ENCODE assay signal across 11 cellular contexts in the genomic region with DNA sequence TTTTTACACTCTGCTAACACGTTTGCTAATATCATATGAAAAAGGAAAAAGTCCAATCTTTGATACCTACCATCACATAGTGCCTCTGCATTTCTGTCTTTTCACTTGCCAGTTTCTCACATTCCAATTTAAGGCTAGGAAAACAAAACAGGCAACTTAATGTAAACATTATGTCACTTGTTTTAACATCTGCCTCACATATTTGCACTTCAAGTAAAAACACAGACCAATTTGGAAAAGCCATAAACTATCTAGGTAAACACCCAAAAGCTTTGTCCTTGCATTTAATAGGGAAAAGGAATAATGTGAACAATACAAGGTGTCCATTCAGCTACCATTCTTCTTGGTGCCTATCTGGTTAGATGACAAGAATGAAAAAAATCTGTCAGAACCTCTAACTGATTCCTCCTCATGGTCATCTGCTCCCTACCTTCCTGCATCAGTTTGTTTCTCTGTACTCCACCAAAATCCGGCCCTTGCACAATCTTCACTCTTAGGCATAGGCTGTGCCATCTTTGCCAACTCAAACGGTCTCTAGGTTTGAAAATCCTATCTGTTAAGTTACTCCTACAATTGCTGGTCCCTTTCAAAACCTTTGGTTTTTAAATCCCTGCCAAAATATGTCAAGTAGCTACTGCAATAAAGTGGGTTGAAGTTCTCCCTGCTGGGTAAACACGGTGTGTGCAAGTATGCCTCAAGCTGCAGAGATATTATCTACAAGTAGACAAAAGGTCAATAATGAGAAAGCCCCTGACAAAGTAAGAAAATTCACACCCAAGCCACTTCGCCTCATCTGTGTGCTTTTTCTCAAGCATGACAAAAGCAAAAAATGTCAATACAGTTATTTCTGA. TPM values are rescaled to one million over a fixed set of nuclear protein-coding genes. Genes with fewer than 3 reads are reported as not detected.
A peak's percentile ranks its signal among the peaks of the same experiment; 100 is the strongest.
DNase-seq lines count a peak whose midpoint lies in the region; ATAC-seq and TF ChIP-seq lines count a peak whose summit lies in the region.
"Had no signal": no experiment of that assay in that cellular context is flagged by ENCODE, and none has a peak within 500 bp of the region (broad histone marks: within the 10 kb centered on the region; RNA-seq: fewer than 3 reads in every experiment).

No MANE protein-coding gene starts in this region.

- H4K5ac ChIP-seq in IMR-90 (ENCODE audit: low read depth, low read length): peak overlapping the region; percentile 9; the same call in 1 of the 2 replicates

- H3K9ac ChIP-seq in IMR-90 (ENCODE audit: low read depth, low read length) (0 out of 2 replicates have a peak overlapping the region, but pooled peaks have one; percentile 76), muscle layer of colon (ENCODE audit: low read length) (peak overlapping the region; percentile 18)

- H3K27me3 Mint-ChIP-seq in activated CD8-positive, alpha-beta T cell treated with anti-CD3 and anti-CD28 coated beads for 36 hours: peaks cover 20% of the 10 kb centered on the region

- peaks cover 31% of the 10 kb centered on the region; the same call in 1 of the 2 replicates for H4K20me1 ChIP-seq in IMR-90 (ENCODE audit: insufficient read depth, low read length)

- peak overlapping the region; percentile 44 for H3K23ac ChIP-seq in IMR-90 (ENCODE audit: low read depth, low read length)

- TF ChIP-seq POLR2A in IMR-90 (IDR thresholded peaks at IDR 0.05; ENCODE audit: low read depth, low read length): no peak

- H3K4ac ChIP-seq in IMR-90 (ENCODE audit: low read depth, low read length): 0 out of 2 replicates have a peak overlapping the region, but pooled peaks have one; percentile 24

- peaks cover 28 to 44% of the 10 kb centered on the region in 2 experiments for H3K79me1 ChIP-seq in IMR-90 (ENCODE audit: low read depth in 1 of 2, low read length in 2 of 2)

- H3K4me2 ChIP-seq in IMR-90 (ENCODE audit: low read depth, low read length): peak overlapping the region; percentile 89

- in situ Hi-C loops in IMR-90 (cut with MboI; ENCODE audit: low sequenced_read_pairs): loop anchor here (10.0 kb wide), 1 partner anchor 191 kb away; no protein-coding TSS in a partner anchor

- H2AK5ac ChIP-seq in IMR-90 (ENCODE audit: low read depth, low read length): no peak overlapping the region

- intact Hi-C loops in IMR-90 (cut with micrococcal nuclease): loop anchor here (1.0 to 10.0 kb wide), 14 partner anchors 74 to 1509 kb away; no protein-coding TSS in a partner anchor
- intact Hi-C loops in activated CD8-positive, alpha-beta T cell treated with anti-CD3 and anti-CD28 coated beads for 36 hours (cut with micrococcal nuclease): no loop called here

- H3K36me3 ChIP-seq in IMR-90 (ENCODE audit: control insufficient read depth, insufficient read depth, low read length) (peaks cover 16% of the 10 kb centered on the region), muscle layer of colon (ENCODE audit: insufficient read depth, low read length) (peaks cover 26% of the 10 kb centered on the region)

- ATAC-seq in IMR-90 (ENCODE audit: low read depth) (no peak), HG02852 (IDR thresholded peaks at IDR 0.05; ENCODE audit: unreplicated experiment) (no peak)
- no peak for ATAC-seq in activated CD8-positive, alpha-beta T cell treated with anti-CD3 and anti-CD28 coated beads for 36 hours

- H3K9me3 Mint-ChIP-seq in activated CD8-positive, alpha-beta T cell treated with anti-CD3 and anti-CD28 coated beads for 36 hours: no peaks in the 10 kb centered on the region
- H3K9me3 Mint-ChIP-seq: dendritic cell treated with granulocyte-macrophage colony-stimulating factor and Interleukin-4, amounts not matched to agents 40 ng/mL and 50 ng/mL, for 4 days had no signal

- BruUV-seq in IMR-90 (replicated peaks; lab: Mats Ljungman, UMichigan): no TSS peak

- 60% methylated on average over 1 of the region's 5 CpGs; no CpG with 5 or more reads in 1 of the 2 experiments for WGBS in IMR-90 (ENCODE audit: extremely low coverage in 2 of 2, insufficient read length in 1 of 2), 2 experiments

- no peak overlapping the region for H2AK9ac ChIP-seq in IMR-90 (replicated peaks; ENCODE audit: low read depth, low read length, poor library complexity)

- H3K36me3 Mint-ChIP-seq in activated CD8-positive, alpha-beta T cell treated with anti-CD3 and anti-CD28 coated beads for 36 hours (ENCODE audit: low read depth): no peaks in the 10 kb centered on the region

- dilution Hi-C loops in IMR-90 (cut with HindIII; ENCODE audit: low sequenced_read_pairs, unreplicated experiment): no loop called here

- H2BK20ac ChIP-seq in IMR-90 (ENCODE audit: low read depth, low read length): 0 out of 2 replicates have a peak overlapping the region, but pooled peaks have one; percentile 11

- no peak overlapping the region for H2BK15ac ChIP-seq in IMR-90 (ENCODE audit: low read depth, low read length)

- peak; percentile 49 for TF ChIP-seq RAD21 in IMR-90 (IDR thresholded peaks at IDR 0.05; ENCODE audit: low read length)

- H3K4me3 ChIP-seq in IMR-90 (ENCODE audit: insufficient read depth, low read depth, low read length) (peak overlapping the region; percentile 98; the same call in 1 of the 2 replicates), choroid plexus epithelial cell (ENCODE audit: low read depth, low read length) (peak overlapping the region; percentile 75), muscle layer of colon (ENCODE audit: low read depth in 1 of 2, low read length in 2 of 2) (peak overlapping the region in 1 of 2 donors; percentile 63)

- peak overlapping the region; percentile 13; the same call in 1 of the 2 replicates for H3K18ac ChIP-seq in IMR-90 (ENCODE audit: low read depth, low read length)

- no peak overlapping the region for H3K27ac ChIP-seq in IMR-90 (ENCODE audit: insufficient read depth, low read length)
- peak overlapping the region; percentile 96 for H3K27ac ChIP-seq in muscle layer of colon (ENCODE audit: low read depth, low read length)
- H3K27ac ChIP-seq: HL-60 had no signal

- no peak overlapping the region for H3K27ac Mint-ChIP-seq in activated CD8-positive, alpha-beta T cell treated with anti-CD3 and anti-CD28 coated beads for 36 hours

- no peak overlapping the region for H4K91ac ChIP-seq in IMR-90 (ENCODE audit: insufficient read depth, low read depth, low read length)

- no peak overlapping the region for H3K4me3 Mint-ChIP-seq in activated CD8-positive, alpha-beta T cell treated with anti-CD3 and anti-CD28 coated beads for 36 hours

- H2BK120ac ChIP-seq in IMR-90 (ENCODE audit: low read depth, low read length): no peak overlapping the region

- H2AFZ ChIP-seq in IMR-90 (replicated peaks; ENCODE audit: low read length, poor library complexity): no peak overlapping the region

- H2BK5ac ChIP-seq in IMR-90 (ENCODE audit: low read depth, low read length, poor library complexity, severe bottlenecking): no peak overlapping the region

- H4K8ac ChIP-seq in IMR-90 (ENCODE audit: low read depth in 2 of 2, low read length in 2 of 2): no peak overlapping the region

- peak overlapping the region; percentile 27; the same call in 1 of the 2 replicates for H3K14ac ChIP-seq in IMR-90 (replicated peaks; ENCODE audit: low read depth, low read length)

- peaks cover 3% of the 10 kb centered on the region; the same call in 1 of the 2 replicates for H3K9me1 ChIP-seq in IMR-90 (ENCODE audit: insufficient read depth, low read length)

- CTCF ChIA-PET in IMR-90 (lab: Yijun Ruan, JAX): interaction anchor here (0.6 to 1.6 kb wide), 3 partner anchors 69 to 213 kb away, joined by 4 to 11 read pairs (median 5); no protein-coding TSS in a partner anchor
- CTCF ChIA-PET in activated CD8-positive, alpha-beta T cell treated with anti-CD3 and anti-CD28 coated beads for 36 hours (lab: Charles Lee): interaction anchor here (0.8 to 1.3 kb wide), 5 partner anchors 8 to 87 kb away, joined by 3 to 6 read pairs (median 4); no protein-coding TSS in a partner anchor

- no peaks in the 10 kb centered on the region for H3K27me3 ChIP-seq in IMR-90 (ENCODE audit: control insufficient read depth, insufficient read depth, low read length)
- no peaks in the 10 kb centered on the region for H3K27me3 ChIP-seq in muscle layer of colon (ENCODE audit: control insufficient read depth in 1 of 2, insufficient read depth in 2 of 2, low read length in 2 of 2)

- no peak overlapping the region for H3K56ac ChIP-seq in IMR-90 (ENCODE audit: extremely low read depth, insufficient read depth, low read length)

- H3K4me1 ChIP-seq in IMR-90 (ENCODE audit: control insufficient read depth, insufficient read depth, low read length) (peaks cover 9% of the 10 kb centered on the region), muscle layer of colon (ENCODE audit: insufficient read depth, low read length) (peaks cover 43% of the 10 kb centered on the region)

- H3K9me3 ChIP-seq in IMR-90 (ENCODE audit: control insufficient read depth, insufficient read depth, low read length): no peaks in the 10 kb centered on the region
- H3K9me3 ChIP-seq in muscle layer of colon (ENCODE audit: low read length): no peaks in the 10 kb centered on the region

- POLR2A ChIA-PET in IMR-90 (lab: Charles Lee; ENCODE audit: unreplicated experiment): interaction anchor here (0.6 kb wide), 1 partner anchor 78 kb away, joined by 3 read pairs; no protein-coding TSS in a partner anchor
- POLR2A ChIA-PET in activated CD8-positive, alpha-beta T cell treated with anti-CD3 and anti-CD28 coated beads for 36 hours (lab: Charles Lee): no interaction called here

- TF ChIP-seq CTCF in AG09319 (IDR thresholded peaks at IDR 0.05; ENCODE audit: low read depth, low read length) (peak; percentile 34), IMR-90 (conservative IDR thresholded peaks at IDR 0.05; ENCODE audit: low read depth, low read length) (peak; percentile 37), choroid plexus epithelial cell (conservative IDR thresholded peaks at IDR 0.05; ENCODE audit: low read depth, low read length) (peak; percentile 54)
- no peak for TF ChIP-seq CTCF in activated CD8-positive, alpha-beta T cell treated with anti-CD3 and anti-CD28 coated beads for 36 hours (IDR thresholded peaks at IDR 0.05)

- H3K4me1 Mint-ChIP-seq in activated CD8-positive, alpha-beta T cell treated with anti-CD3 and anti-CD28 coated beads for 36 hours (ENCODE audit: low read depth): peaks cover 17% of the 10 kb centered on the region

- DNase-seq in AG09319 (ENCODE audit: extremely low read depth, low read depth): no peak
- DNase-seq in IMR-90: peak; percentile 55
- DNase-seq in choroid plexus epithelial cell (ENCODE audit: low read depth): peak; percentile 84
- DNase-seq in activated CD8-positive, alpha-beta T cell treated with anti-CD3 and anti-CD28 coated beads for 36 hours: no peak
- no peak for DNase-seq in UCSD-AML1 (lab: John Stamatoyannopoulos, UW; ENCODE audit: unreplicated experiment)
- no peak for DNase-seq in GOT3 (lab: John Stamatoyannopoulos, UW)
- DNase-seq: T-helper 2 cell had no signal

TF ChIP-seq in IMR-90, 13 proteins besides CTCF, POLR2A, EP300 and RAD21 (continues in another document):
- peak; percentile 63 for TF ChIP-seq CEBPB (IDR thresholded peaks at IDR 0.05; ENCODE audit: low read depth, low read length)
- TF ChIP-seq SMC3 (IDR thresholded peaks at IDR 0.05; ENCODE audit: low read depth, low read length): peak; percentile 26

RNA-seq across cellular contexts. Expression of gene TLE1, which starts 3.4 kb away (rescaled TPM):
- 36.0 and 40.3 TPM in 2 replicates for total RNA-seq in IMR-90 (2012; rRNA removed)
- 51.0 and 52.9 TPM in 2 replicates for polyA plus RNA-seq in IMR-90 (2012; rRNA removed)
- 34.1 and 43.9 TPM in 2 replicates for polyA plus RNA-seq in IMR-90 (2012; cell fraction: cytosol; rRNA removed)
- polyA plus RNA-seq in IMR-90 (2012; cell fraction: nucleus; rRNA removed; ENCODE audit: low replicate concordance): 54.1 and 57.3 TPM in 2 replicates
- under 1 TPM; 0.20 to 0.29 TPM for total RNA-seq in activated CD8-positive, alpha-beta T cell treated with anti-CD3 and anti-CD28 coated beads for 36 hours

Comparison
In these comparisons a context has a peak if more than half of its experiments do, and no peak if none do; other contexts are left out.
1. DNase-seq: peak in IMR-90 (single experiment) and choroid plexus epithelial cell (single experiment); none in AG09319 (single experiment), activated CD8-positive, alpha-beta T cell treated with anti-CD3 and anti-CD28 coated beads for 36 hours (single experiment), UCSD-AML1 (single experiment) and GOT3 (single experiment).
2. RNA of gene TLE1, which starts 3.4 kb away (total RNA-seq): 36.0 to 40.3 TPM in IMR-90; 0.20 to 0.29 TPM in activated CD8-positive, alpha-beta T cell treated with anti-CD3 and anti-CD28 coated beads for 36 hours; every median in the first group is over 10 times any median in the second.